In the genomic region with DNA sequence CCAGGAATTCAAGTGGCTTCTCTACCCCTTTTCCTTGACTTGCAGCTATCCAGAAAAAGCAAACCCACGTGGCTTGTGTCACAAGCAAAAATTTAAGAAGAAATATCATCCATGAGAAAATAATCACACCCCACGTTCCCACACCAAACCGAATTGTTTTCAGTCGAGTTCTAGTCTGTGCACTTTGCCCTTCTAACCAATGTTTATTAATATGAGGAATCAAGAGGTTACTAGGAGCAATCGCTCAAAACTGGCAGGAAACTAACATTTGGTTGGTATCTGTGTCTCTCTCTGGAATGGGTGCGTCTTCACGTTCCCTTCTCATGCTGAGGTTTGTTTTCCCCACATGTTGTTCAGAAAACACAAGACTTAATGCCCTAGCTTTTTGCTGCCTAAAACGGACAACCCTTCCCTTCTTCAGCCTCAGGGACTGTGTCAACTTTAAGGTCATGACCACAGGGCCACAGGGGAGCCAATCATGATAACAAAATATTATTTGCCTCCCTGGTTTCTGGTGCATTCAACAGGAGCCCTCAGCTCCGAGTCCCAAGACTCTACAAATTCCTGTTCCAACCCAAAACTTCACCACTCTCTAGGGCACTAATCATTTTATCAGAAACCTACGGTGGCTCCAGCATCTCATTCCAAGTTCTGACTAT, we compare ENCODE assay signal across 16 cellular contexts.
"Had no signal": no experiment of that assay in that cellular context is flagged by ENCODE, and none has a peak within 500 bp of the region (broad histone marks: within the 10 kb centered on the region; RNA-seq: fewer than 3 reads in every experiment).

No MANE protein-coding gene starts in this region.

- H3K4me1 Mint-ChIP-seq: activated CD4-positive, alpha-beta memory T cell treated with anti-CD3 and anti-CD28 coated beads, Interleukin-2, amount 10 ng/mL, durations not matched to agents 7 days and 5 days had no signal

- H3K9me3 ChIP-seq: colonic mucosa, SJSA1, testis, vagina had no signal

- H3K4me3 ChIP-seq: colonic mucosa, SJSA1, testis, vagina had no signal

- H3K27ac Mint-ChIP-seq: activated CD4-positive, alpha-beta memory T cell treated with anti-CD3 and anti-CD28 coated beads, Interleukin-2, amount 10 ng/mL, durations not matched to agents 7 days and 5 days; activated naive CD8-positive, alpha-beta T cell had no signal

- H3K36me3 Mint-ChIP-seq: activated naive CD8-positive, alpha-beta T cell had no signal

- H3K4me3 Mint-ChIP-seq: activated CD4-positive, alpha-beta memory T cell treated with anti-CD3 and anti-CD28 coated beads, Interleukin-2, amount 10 ng/mL, durations not matched to agents 7 days and 5 days; activated naive CD8-positive, alpha-beta T cell; neural crest cell had no signal

- H3K36me3 ChIP-seq: colonic mucosa, SJSA1, vagina had no signal

- H3K4me1 ChIP-seq: colonic mucosa, testis, vagina had no signal

- DNase-seq: activated CD4-positive, alpha-beta memory T cell treated with anti-CD3 and anti-CD28 coated beads, Interleukin-2, amount 10 ng/mL, durations not matched to agents 7 days and 5 days; activated CD4-positive, alpha-beta T cell treated with anti-CD3 and anti-CD28 coated beads for 1 hour; activated gamma-delta T cell; activated T-cell treated with anti-CD3 and anti-CD28 coated beads, Interleukin-2, amount 50 U/mL, for 48 hours; colonic mucosa; effector CD8-positive, alpha-beta T cell; left colon; retina; stimulated activated CD4-positive, alpha-beta T cell treated with anti-CD3 and anti-CD28 coated beads, Interleukin-2, amount 100 ng/mL, for 24 hours; stimulated activated naive CD8-positive, alpha-beta T cell treated with anti-CD3 and anti-CD28 coated beads, Interleukin-15, Interleukin-2, amounts not matched to agents 100 U/mL and 50 U/mL, for 24 hours; T-helper 9 cell; testis had no signal

- H3K27ac ChIP-seq: colonic mucosa, SJSA1, testis, vagina had no signal

- ATAC-seq: left colon; stimulated activated naive CD8-positive, alpha-beta T cell treated with anti-CD3 and anti-CD28 coated beads, Interleukin-15, Interleukin-2, amounts not matched to agents 100 U/mL and 50 U/mL, for 24 hours had no signal

- H3K27me3 ChIP-seq: colonic mucosa, SJSA1, testis, vagina had no signal
